Comparison of ENCODE assay signal across 19 cellular contexts in genomic region chr3:133955892-133956291, GRCh38.
DNase-seq lines count a peak whose midpoint lies in the region; ATAC-seq, FAIRE-seq and TF ChIP-seq lines count a peak whose summit lies in the region.
"Had no signal": no experiment of that assay in that cellular context is flagged by ENCODE, and none has a peak within 500 bp of the region (broad histone marks: within the 10 kb centered on the region; RNA-seq: fewer than 3 reads in every experiment).

No MANE protein-coding gene starts in this region.

- H3K9me3 Mint-ChIP-seq in WTC11: peaks cover 16% of the 10 kb centered on the region
- H3K9me3 Mint-ChIP-seq: activated naive CD8-positive, alpha-beta T cell treated with anti-CD3 and anti-CD28 coated beads, Interleukin-2, amount 50 U/mL, for 24 hours had no signal

- peak; percentile 32 for DNase-seq in AG09319 (ENCODE audit: extremely low read depth, low read depth)
- peak; percentile 92 for DNase-seq in NCI-H1105 (lab: John Stamatoyannopoulos, UW)
- peak; percentile 62 for DNase-seq in NCI-H524 treated with DMSO at 0.1 percent for 48 hours (lab: John Stamatoyannopoulos, UW)
- DNase-seq in fibroblast of gingiva (ENCODE audit: low read depth): peak; percentile 75
- DNase-seq in AG08396 (ENCODE audit: low spot score): no peak
- DNase-seq in globus pallidus (ENCODE audit: low spot score): no peak
- no peak for DNase-seq in WTC11 (ENCODE audit: low spot score)
- DNase-seq in RCC 7860 (ENCODE audit: low spot score): no peak
- DNase-seq: activated CD4-positive, alpha-beta T cell treated with anti-CD3 and anti-CD28 coated beads for 1 hour; activated naive CD8-positive, alpha-beta T cell treated with anti-CD3 and anti-CD28 coated beads, Interleukin-2, amount 50 U/mL, for 24 hours; CD4-positive, alpha-beta memory T cell; dorsolateral prefrontal cortex; pancreas; stimulated activated CD4-positive, alpha-beta T cell treated with anti-CD3 and anti-CD28 coated beads, Interleukin-2, amount 100 ng/mL, for 24 hours; stimulated activated naive CD8-positive, alpha-beta T cell treated with anti-CD3 and anti-CD28 coated beads, Interleukin-15, amount 100 ng/mL, for 72 hours; T1000; upper lobe of right lung had no signal

- TF ChIP-seq CTCF in AG09319 (IDR thresholded peaks at IDR 0.05; ENCODE audit: low read depth, low read length): no peak
- TF ChIP-seq CTCF in WTC11 (IDR thresholded peaks at IDR 0.05): no peak

- peaks cover 20% of the 10 kb centered on the region for H3K27me3 Mint-ChIP-seq in WTC11 (ENCODE audit: low read depth)
- H3K27me3 Mint-ChIP-seq: activated naive CD8-positive, alpha-beta T cell treated with anti-CD3 and anti-CD28 coated beads, Interleukin-2, amount 50 U/mL, for 24 hours; stimulated activated naive CD8-positive, alpha-beta T cell treated with anti-CD3 and anti-CD28 coated beads, Interleukin-15, amount 100 ng/mL, for 72 hours had no signal

- H3K36me3 Mint-ChIP-seq in WTC11: no peaks in the 10 kb centered on the region
- H3K36me3 Mint-ChIP-seq: CD4-positive, alpha-beta memory T cell had no signal

- POLR2A ChIA-PET in WTC11 (lab: Charles Lee): no interaction called here

- H3K4me3 Mint-ChIP-seq in WTC11: no peak overlapping the region
- H3K4me3 Mint-ChIP-seq: activated naive CD8-positive, alpha-beta T cell treated with anti-CD3 and anti-CD28 coated beads, Interleukin-2, amount 50 U/mL, for 24 hours; CD4-positive, alpha-beta memory T cell; stimulated activated naive CD8-positive, alpha-beta T cell treated with anti-CD3 and anti-CD28 coated beads, Interleukin-15, amount 100 ng/mL, for 72 hours had no signal

- no peak for ATAC-seq in WTC11
- ATAC-seq: activated naive CD8-positive, alpha-beta T cell treated with anti-CD3 and anti-CD28 coated beads, Interleukin-2, amount 50 U/mL, for 24 hours; pancreas; stimulated activated naive CD8-positive, alpha-beta T cell treated with anti-CD3 and anti-CD28 coated beads, Interleukin-15, amount 100 ng/mL, for 72 hours had no signal

- H3K4me1 Mint-ChIP-seq in WTC11: peaks cover 7% of the 10 kb centered on the region; the same call in 1 of the 2 replicates
- H3K4me1 Mint-ChIP-seq: activated naive CD8-positive, alpha-beta T cell treated with anti-CD3 and anti-CD28 coated beads, Interleukin-2, amount 50 U/mL, for 24 hours; CD4-positive, alpha-beta memory T cell; stimulated activated naive CD8-positive, alpha-beta T cell treated with anti-CD3 and anti-CD28 coated beads, Interleukin-15, amount 100 ng/mL, for 72 hours had no signal

- CTCF ChIA-PET in WTC11 (lab: Charles Lee): interaction anchor here (1.3 to 2.0 kb wide), 2 partner anchors 9 to 169 kb away, joined by 3 to 6 read pairs; no protein-coding TSS in a partner anchor

- FAIRE-seq in RCC 7860 (lab: Jason Lieb, UNC): no peak
- FAIRE-seq: GM19239, H1, pancreas had no signal

- no peak overlapping the region for H3K27ac Mint-ChIP-seq in WTC11
- H3K27ac Mint-ChIP-seq: activated naive CD8-positive, alpha-beta T cell treated with anti-CD3 and anti-CD28 coated beads, Interleukin-2, amount 50 U/mL, for 24 hours; CD4-positive, alpha-beta memory T cell; stimulated activated naive CD8-positive, alpha-beta T cell treated with anti-CD3 and anti-CD28 coated beads, Interleukin-15, amount 100 ng/mL, for 72 hours had no signal

TF ChIP-seq in WTC11, 78 proteins besides CTCF, POLR2A, EP300 and RAD21:
- no peak for TF ChIP-seq ZSCAN18 (CRISPR knock-in tag; IDR thresholded peaks at IDR 0.05)
- no peak for TF ChIP-seq NR3C1 (CRISPR knock-in tag; conservative IDR thresholded peaks at IDR 0.05; ENCODE audit: low read depth)
- TF ChIP-seq OVOL2 (CRISPR knock-in tag; IDR thresholded peaks at IDR 0.05; ENCODE audit: borderline replicate concordance): no peak
- no peak for TF ChIP-seq ZNF396 (CRISPR knock-in tag; IDR thresholded peaks at IDR 0.05; ENCODE audit: borderline replicate concordance)
- no peak for TF ChIP-seq ETV6 (CRISPR knock-in tag; IDR thresholded peaks at IDR 0.05)

Comparison
In these comparisons a context has a peak if more than half of its experiments do, and no peak if none do; other contexts are left out.
1. DNase-seq: peak in AG09319 (single experiment), NCI-H1105 (single experiment), NCI-H524 treated with DMSO at 0.1 percent for 48 hours (single experiment) and fibroblast of gingiva (single experiment); none in AG08396 (single experiment), globus pallidus (single experiment), WTC11 (single experiment) and RCC 7860 (single experiment).